ENCODE assay signal across 8 cellular contexts in the genomic region with DNA sequence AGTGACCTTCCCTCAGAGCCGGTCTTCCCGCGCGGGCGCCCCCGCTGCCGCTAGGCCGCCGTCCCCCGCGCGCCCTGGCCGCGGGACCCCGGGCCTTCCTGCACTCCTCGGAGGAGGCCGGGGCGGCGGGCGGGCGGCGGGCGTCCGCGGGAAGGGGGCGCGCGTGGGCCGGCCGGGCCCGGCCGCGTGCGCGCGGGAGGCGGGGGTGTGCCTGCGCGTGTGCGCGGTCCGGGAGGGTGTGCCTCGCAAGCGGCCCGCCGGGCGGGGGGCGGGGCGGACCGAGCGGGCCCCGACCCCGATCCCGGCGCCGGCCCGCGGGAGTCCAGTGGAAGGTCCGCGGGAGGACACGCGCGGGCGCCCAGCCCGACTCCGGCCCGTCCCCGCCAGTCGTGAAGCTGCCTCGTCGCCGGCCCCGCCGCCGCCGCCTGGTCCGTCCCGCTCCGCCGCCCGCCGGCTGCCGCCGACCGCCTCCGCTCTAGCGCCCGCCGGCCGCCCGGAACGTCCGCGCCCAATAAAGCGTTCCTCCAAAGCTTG. TPM values are rescaled to one million over a fixed set of nuclear protein-coding genes. Genes with fewer than 3 reads are reported as not detected.
DNase-seq lines count a peak whose midpoint lies in the region; ATAC-seq, FAIRE-seq and TF ChIP-seq lines count a peak whose summit lies in the region.

No MANE protein-coding gene starts in this region.

- peaks cover 35% of the 10 kb centered on the region for H4K20me1 ChIP-seq in astrocyte (ENCODE audit: insufficient read depth, low read length)

- H3K4me3 Mint-ChIP-seq in astrocyte (ENCODE audit: unreplicated experiment): peak overlapping the region; percentile 94

- peaks cover 41% of the 10 kb centered on the region for H3K79me2 ChIP-seq in astrocyte (ENCODE audit: insufficient read depth, low read length)

- H3K36me3 Mint-ChIP-seq in astrocyte (ENCODE audit: low read depth, unreplicated experiment): peaks cover 2% of the 10 kb centered on the region

- H3K36me3 ChIP-seq in astrocyte (ENCODE audit: insufficient read depth, low read length) (no peaks in the 10 kb centered on the region), skeletal muscle satellite cell (ENCODE audit: insufficient read depth, low read length) (peaks cover 11% of the 10 kb centered on the region)

- no peak for FAIRE-seq in astrocyte (lab: Jason Lieb, UNC)

- peak overlapping the region; percentile 97 for H3K4me2 ChIP-seq in astrocyte (ENCODE audit: low read length)
- peak overlapping the region; percentile 93 for H3K4me2 ChIP-seq in skeletal muscle satellite cell (ENCODE audit: low read length)

- H3K9ac ChIP-seq in astrocyte (ENCODE audit: low read length): peak overlapping the region; percentile 89
- peak overlapping the region; percentile 93 for H3K9ac ChIP-seq in skeletal muscle satellite cell (ENCODE audit: low read depth, low read length)

- H3K27me3 Mint-ChIP-seq in astrocyte (ENCODE audit: low read depth, unreplicated experiment): no peaks in the 10 kb centered on the region

- ATAC-seq in GM18511 (IDR thresholded peaks at IDR 0.05; ENCODE audit: unreplicated experiment): peak; percentile 53
- peak; percentile 28 for ATAC-seq in HG02938 (IDR thresholded peaks at IDR 0.05; ENCODE audit: unreplicated experiment)

- H3K4me1 ChIP-seq in astrocyte (ENCODE audit: insufficient read depth, low read length): peaks cover 15% of the 10 kb centered on the region
- H3K4me1 ChIP-seq in skeletal muscle satellite cell (ENCODE audit: control insufficient read depth, insufficient read depth, low read length): peaks cover 35% of the 10 kb centered on the region

- H3K27ac Mint-ChIP-seq in astrocyte (ENCODE audit: unreplicated experiment): peak overlapping the region; percentile 92

- H3K27ac ChIP-seq in 22Rv1 (peak overlapping the region; percentile 88), astrocyte (ENCODE audit: low read depth, low read length) (peak overlapping the region; percentile 68)

- TF ChIP-seq CTCF in 22Rv1 (IDR thresholded peaks at IDR 0.05): no peak
- no peak for TF ChIP-seq CTCF in astrocyte (IDR thresholded peaks at IDR 0.05; ENCODE audit: insufficient read depth, low read depth, low read length)

- H3K4me1 Mint-ChIP-seq in astrocyte (ENCODE audit: low read depth, unreplicated experiment): peaks cover 35% of the 10 kb centered on the region

- peak overlapping the region; percentile 81 for H3K4me3 ChIP-seq in astrocyte (ENCODE audit: insufficient read depth, low read depth, low read length)
- H3K4me3 ChIP-seq in iPS-11a (ENCODE audit: low read depth, low read length): peak overlapping the region; percentile 67
- H3K4me3 ChIP-seq in skeletal muscle satellite cell (ENCODE audit: low read length): peak overlapping the region; percentile 92

- H3K9me3 Mint-ChIP-seq in astrocyte (ENCODE audit: unreplicated experiment): no peaks in the 10 kb centered on the region

- H2AFZ ChIP-seq in astrocyte (ENCODE audit: low read depth, low read length): peak overlapping the region; percentile 77

- DNase-seq in RPMI8226: peak; percentile 65
- DNase-seq in astrocyte (ENCODE audit: low read depth): no peak
- no peak for DNase-seq in DMS79 (lab: John Stamatoyannopoulos, UW)

- H3K9me3 ChIP-seq in astrocyte (ENCODE audit: insufficient read depth, low read depth, low read length): no peaks in the 10 kb centered on the region
- H3K9me3 ChIP-seq in skeletal muscle satellite cell (replicated peaks; ENCODE audit: low read length): no peaks in the 10 kb centered on the region

- H3K27me3 ChIP-seq in astrocyte (ENCODE audit: insufficient read depth, low read length): no peaks in the 10 kb centered on the region
- H3K27me3 ChIP-seq in skeletal muscle satellite cell (ENCODE audit: control insufficient read depth, insufficient read depth, low read length): peaks cover 3% of the 10 kb centered on the region

RNA-seq across cellular contexts. Expression of gene MRPS6, which starts 0.4 kb away (rescaled TPM):
- total RNA-seq in astrocyte: 57.8 and 67.5 TPM in 2 replicates
- total RNA-seq in skeletal muscle satellite cell (2012; rRNA removed): 26.1 and 35.4 TPM in 2 replicates

RNA-seq across cellular contexts. Expression of gene SLC5A3, which starts 0.4 kb away (rescaled TPM):
- 17.8 and 22.1 TPM in 2 replicates for total RNA-seq in astrocyte
- total RNA-seq in skeletal muscle satellite cell (2012; rRNA removed): 25.3 and 31.7 TPM in 2 replicates
